Comparison of ENCODE assay signal across 8 cellular contexts in the genomic region with DNA sequence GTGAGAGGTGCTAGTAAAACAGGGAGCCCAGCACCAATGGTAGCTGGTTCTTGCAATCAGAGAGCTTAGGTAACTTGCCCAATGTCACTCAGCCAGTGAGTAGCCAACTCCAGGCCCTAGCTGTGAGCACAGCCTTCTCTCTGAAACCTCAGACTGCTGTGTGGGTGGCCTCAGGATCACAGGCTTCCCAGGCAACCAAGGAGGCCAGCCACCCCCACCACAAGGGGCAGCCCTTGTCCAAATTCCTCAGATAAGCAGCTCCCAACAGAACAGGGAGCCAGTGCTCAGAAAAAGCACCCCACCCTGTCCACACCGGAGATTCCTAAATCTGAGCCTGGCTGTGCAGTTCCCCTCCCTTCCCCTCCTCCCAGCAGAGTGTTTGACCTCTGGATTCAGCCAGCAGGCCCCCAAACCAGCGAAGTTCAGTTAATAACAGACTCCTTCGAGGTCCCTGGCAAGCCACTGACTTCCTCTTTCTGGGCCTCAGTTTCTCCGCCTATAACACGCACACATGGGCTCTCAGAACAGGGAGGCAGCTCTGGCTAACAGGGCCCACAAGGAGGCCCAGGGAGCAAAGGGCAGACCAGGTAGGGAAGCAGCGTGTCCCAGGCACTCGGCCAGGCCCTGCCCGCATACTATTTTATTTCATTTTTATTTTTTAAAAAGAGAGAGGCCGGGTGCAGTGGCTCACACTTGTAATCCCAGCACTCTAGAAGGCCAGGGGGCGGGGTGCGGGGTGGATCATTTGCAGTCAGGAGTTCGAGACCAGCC. TPM values are rescaled to one million over a fixed set of nuclear protein-coding genes. Genes with fewer than 3 reads are reported as not detected.
DNase-seq lines count a peak whose midpoint lies in the region; ATAC-seq, FAIRE-seq and TF ChIP-seq lines count a peak whose summit lies in the region.

No MANE protein-coding gene starts in this region.

- H4K20me1 ChIP-seq in KMS-11 (ENCODE audit: insufficient read depth): no peaks in the 10 kb centered on the region
- H4K20me1 ChIP-seq in astrocyte (ENCODE audit: insufficient read depth, low read length): peaks cover 70% of the 10 kb centered on the region

- peak overlapping the region; percentile 83 for H3K27ac Mint-ChIP-seq in astrocyte (ENCODE audit: unreplicated experiment)

- no peaks in the 10 kb centered on the region for H3K9me3 ChIP-seq in astrocyte (ENCODE audit: insufficient read depth, low read depth, low read length)

- TF ChIP-seq CTCF in KMS-11 (conservative IDR thresholded peaks at IDR 0.05; ENCODE audit: low read depth, low read length) (no peak), astrocyte (IDR thresholded peaks at IDR 0.05; ENCODE audit: insufficient read depth, low read depth, low read length) (no peak), kidney epithelial cell (IDR thresholded peaks at IDR 0.05; ENCODE audit: insufficient read depth, low read length, poor library complexity, severe bottlenecking) (peak; percentile 11)

- no peak overlapping the region for H3K4me3 ChIP-seq in KMS-11 (IDR thresholded peaks at IDR 0.05; ENCODE audit: insufficient read depth, low read depth, low read length)
- H3K4me3 ChIP-seq in astrocyte (ENCODE audit: insufficient read depth, low read depth, low read length): no peak overlapping the region
- no peak overlapping the region for H3K4me3 ChIP-seq in kidney epithelial cell (ENCODE audit: low read depth, low read length)

- DNase-seq in COLO668 (lab: John Stamatoyannopoulos, UW; ENCODE audit: unreplicated experiment) (peak; percentile 40), astrocyte (ENCODE audit: low read depth) (peak; percentile 80), kidney epithelial cell (ENCODE audit: low read depth) (no peak), stromal cell of bone marrow (ENCODE audit: low read depth) (peak; percentile 62), HPDE6-E6E7 (ENCODE audit: extremely low spot score) (no peak), iPS-NIHi11 (ENCODE audit: low spot score) (no peak)

- H3K27ac ChIP-seq in KMS-11 (peak overlapping the region; percentile 56; the same call in 1 of the 2 replicates), astrocyte (ENCODE audit: low read depth, low read length) (no peak overlapping the region)

- no peak for ATAC-seq in HG03139 (IDR thresholded peaks at IDR 0.05; ENCODE audit: unreplicated experiment)

- H3K27me3 ChIP-seq in KMS-11 (ENCODE audit: insufficient read depth, low read depth): no peaks in the 10 kb centered on the region
- H3K27me3 ChIP-seq in astrocyte (ENCODE audit: insufficient read depth, low read length): no peaks in the 10 kb centered on the region
- H3K27me3 ChIP-seq in kidney epithelial cell (ENCODE audit: control insufficient read depth, insufficient read depth, low read length): no peaks in the 10 kb centered on the region

- peaks cover 61% of the 10 kb centered on the region for H3K4me1 ChIP-seq in KMS-11 (ENCODE audit: low read depth, poor library complexity, severe bottlenecking)
- H3K4me1 ChIP-seq in astrocyte (ENCODE audit: insufficient read depth, low read length): peaks cover 45% of the 10 kb centered on the region

- H3K9me3 Mint-ChIP-seq in astrocyte (ENCODE audit: unreplicated experiment): no peaks in the 10 kb centered on the region

- H2AFZ ChIP-seq in KMS-11 (ENCODE audit: low read depth) (no peak overlapping the region), astrocyte (ENCODE audit: low read depth, low read length) (no peak overlapping the region)

- peak overlapping the region; percentile 98 for H3K4me2 ChIP-seq in KMS-11
- H3K4me2 ChIP-seq in astrocyte (ENCODE audit: low read length): peak overlapping the region; percentile 97

- FAIRE-seq in astrocyte (lab: Jason Lieb, UNC): no peak

- no peaks in the 10 kb centered on the region for H3K27me3 Mint-ChIP-seq in astrocyte (ENCODE audit: low read depth, unreplicated experiment)

- H3K36me3 ChIP-seq in KMS-11 (ENCODE audit: insufficient read depth) (no peaks in the 10 kb centered on the region), astrocyte (ENCODE audit: insufficient read depth, low read length) (no peaks in the 10 kb centered on the region), kidney epithelial cell (ENCODE audit: control insufficient read depth, insufficient read depth, low read length) (no peaks in the 10 kb centered on the region)

- H3K4me3 Mint-ChIP-seq in astrocyte (ENCODE audit: unreplicated experiment): peak overlapping the region; percentile 73

- peaks cover 20% of the 10 kb centered on the region for H3K4me1 Mint-ChIP-seq in astrocyte (ENCODE audit: low read depth, unreplicated experiment)

- peaks cover 70% of the 10 kb centered on the region; the same call in 1 of the 2 replicates for H3K79me2 ChIP-seq in KMS-11 (ENCODE audit: insufficient read depth, low read depth)
- peaks cover 68% of the 10 kb centered on the region for H3K79me2 ChIP-seq in astrocyte (ENCODE audit: insufficient read depth, low read length)

- H3K36me3 Mint-ChIP-seq in astrocyte (ENCODE audit: low read depth, unreplicated experiment): peaks cover 1% of the 10 kb centered on the region

- peak overlapping the region; percentile 17; the same call in 1 of the 2 replicates for H3K9ac ChIP-seq in KMS-11
- H3K9ac ChIP-seq in astrocyte (ENCODE audit: low read length): peak overlapping the region; percentile 36

RNA-seq across cellular contexts. Expression of a gene that starts 2.7 kb away (rescaled TPM):
- total RNA-seq in astrocyte (26.0 and 26.4 TPM in 2 replicates), kidney epithelial cell (16.5 and 29.4 TPM in 2 replicates)

RNA-seq across cellular contexts. Expression of a gene that starts 40.4 kb away (rescaled TPM):
- total RNA-seq in astrocyte (32.7 and 34.3 TPM in 2 replicates), kidney epithelial cell (31.8 and 33.1 TPM in 2 replicates)

RNA-seq across cellular contexts. Expression of a gene that starts 47.5 kb away (rescaled TPM):
- total RNA-seq in astrocyte (4.6 and 4.9 TPM in 2 replicates), kidney epithelial cell (3.6 and 4.2 TPM in 2 replicates)

Comparison
In these comparisons a context has a peak if more than half of its experiments do, and no peak if none do; other contexts are left out.
1. DNase-seq: peak in COLO668 (single experiment), astrocyte (single experiment) and stromal cell of bone marrow (single experiment); none in kidney epithelial cell (single experiment), HPDE6-E6E7 (single experiment) and iPS-NIHi11 (single experiment).